ENCODE assay signal across 8 cellular contexts in genomic region chr1:153958111-153958960, GRCh38. TPM values are rescaled to one million over a fixed set of nuclear protein-coding genes. Genes with fewer than 3 reads are reported as not detected.
A peak's percentile ranks its signal among the peaks of the same experiment; 100 is the strongest.
DNase-seq lines count a peak whose midpoint lies in the region; ATAC-seq, FAIRE-seq and TF ChIP-seq lines count a peak whose summit lies in the region.

Gene CRTC2 (minus strand): TSS chr1:153958612. CDS start chr1:153958497, 115 bp downstream.

- H3K27ac ChIP-seq in OCI-LY3 (ENCODE audit: low read length) = peak within 1 kb of the TSS; percentile 91

- ATAC-seq in GM21526 (IDR thresholded peaks at IDR 0.05; ENCODE audit: low FRiP score, unreplicated experiment) = peak; percentile 57

- peak; percentile 89 for FAIRE-seq in D721Med (lab: Jason Lieb, UNC)

- H3K9ac ChIP-seq in OCI-LY3 (ENCODE audit: low read length) = peak within 1 kb of the TSS; percentile 96

- peak; percentile 100 for DNase-seq in D721Med (ENCODE audit: insufficient read length, low spot score)
- DNase-seq in HuH-7.5 (ENCODE audit: low spot score) = peak; percentile 99
- peak; percentile 96 for DNase-seq in activated CD8-positive, alpha-beta memory T cell treated with anti-CD3 and anti-CD28 coated beads, Interleukin-2, amount 50 U/mL, for 48 hours
- peak; percentile 94 for DNase-seq in endothelial cell (ENCODE audit: low spot score)
- DNase-seq in mesothelial cell of epicardium (ENCODE audit: low spot score in 2 of 2, unreplicated experiment in 2 of 2) = peak; percentile 93
- DNase-seq in stimulated activated CD8-positive, alpha-beta memory T cell treated with anti-CD3 and anti-CD28 coated beads, Interleukin-15, amount 100 ng/mL, for 48 hours (ENCODE audit: low read depth in 2 of 2) = peak; percentile 94 to 96

- peaks cover 46% of the 10 kb centered on the region for H3K4me1 ChIP-seq in OCI-LY3 (ENCODE audit: low read length)

- H4K20me1 ChIP-seq in OCI-LY3 (ENCODE audit: insufficient read depth, low read length) = peaks cover 34% of the 10 kb centered on the region

- H3K4me1 Mint-ChIP-seq in endothelial cell (ENCODE audit: unreplicated experiment) (peaks cover 58% of the 10 kb centered on the region), mesothelial cell of epicardium (peaks cover 40% of the 10 kb centered on the region)

- peak within 1 kb of the TSS; percentile 100 for H3K4me3 Mint-ChIP-seq in endothelial cell (ENCODE audit: unreplicated experiment)
- H3K4me3 Mint-ChIP-seq in mesothelial cell of epicardium = peak within 1 kb of the TSS; percentile 94

- H3K27ac Mint-ChIP-seq in endothelial cell (ENCODE audit: unreplicated experiment) = peak within 1 kb of the TSS; percentile 97
- H3K27ac Mint-ChIP-seq in mesothelial cell of epicardium = peak within 1 kb of the TSS; percentile 98

- no peaks in the 10 kb centered on the region for H3K9me3 ChIP-seq in OCI-LY3 (ENCODE audit: insufficient read depth, low read length)

- H3K27me3 ChIP-seq in OCI-LY3 (ENCODE audit: low read depth, low read length) = no peaks in the 10 kb centered on the region

- H3K36me3 ChIP-seq in OCI-LY3 (replicated peaks; ENCODE audit: low read depth, low read length) = peaks cover 59% of the 10 kb centered on the region

- H3K4me2 ChIP-seq in OCI-LY3 (ENCODE audit: low read length) = peak within 1 kb of the TSS; percentile 94

- H2AFZ ChIP-seq in OCI-LY3 (ENCODE audit: low read depth, low read length) = peak within 1 kb of the TSS; percentile 19; the same call in 1 of the 2 replicates

- peak within 1 kb of the TSS; percentile 89 for H3K4me3 ChIP-seq in OCI-LY3 (ENCODE audit: low read length)

- H3K9me3 Mint-ChIP-seq in endothelial cell (ENCODE audit: unreplicated experiment) = no peaks in the 10 kb centered on the region
- H3K9me3 Mint-ChIP-seq in mesothelial cell of epicardium = no peaks in the 10 kb centered on the region

- peaks cover 17% of the 10 kb centered on the region for H3K27me3 Mint-ChIP-seq in endothelial cell (ENCODE audit: unreplicated experiment)
- H3K27me3 Mint-ChIP-seq in mesothelial cell of epicardium (ENCODE audit: low read depth) = no peaks in the 10 kb centered on the region

- H3K36me3 Mint-ChIP-seq in endothelial cell (ENCODE audit: low read depth, unreplicated experiment) = peaks cover 22% of the 10 kb centered on the region
- peaks cover 6% of the 10 kb centered on the region for H3K36me3 Mint-ChIP-seq in mesothelial cell of epicardium

- TF ChIP-seq CTCF in D721Med (IDR thresholded peaks at IDR 0.05; ENCODE audit: insufficient read depth, missing control alignments) (peak; percentile 14), OCI-LY3 (IDR thresholded peaks at IDR 0.05; ENCODE audit: low read depth, low read length) (no peak; the same call in 1 of the 2 replicates), endothelial cell (IDR thresholded peaks at IDR 0.05; ENCODE audit: unreplicated experiment) (no peak), mesothelial cell of epicardium (IDR thresholded peaks at IDR 0.05; ENCODE audit: unreplicated experiment) (no peak)

- peaks cover 81% of the 10 kb centered on the region for H3K79me2 ChIP-seq in OCI-LY3 (ENCODE audit: low read length)

RNA-seq across cellular contexts. Expression of gene CRTC2, which starts in this region (rescaled TPM):
- total RNA-seq in endothelial cell (ENCODE audit: unreplicated experiment) (69.9 TPM), mesothelial cell of epicardium (45.5 to 47.1 TPM (median 45.9 TPM) in 3 replicates)

Comparison
In these comparisons a context has a peak if more than half of its experiments do, and no peak if none do; other contexts are left out.
1. Peak in every context shown above with its lines: DNase-seq, ATAC-seq, H3K4me3 ChIP-seq and H3K27ac ChIP-seq.